In the genomic region with DNA sequence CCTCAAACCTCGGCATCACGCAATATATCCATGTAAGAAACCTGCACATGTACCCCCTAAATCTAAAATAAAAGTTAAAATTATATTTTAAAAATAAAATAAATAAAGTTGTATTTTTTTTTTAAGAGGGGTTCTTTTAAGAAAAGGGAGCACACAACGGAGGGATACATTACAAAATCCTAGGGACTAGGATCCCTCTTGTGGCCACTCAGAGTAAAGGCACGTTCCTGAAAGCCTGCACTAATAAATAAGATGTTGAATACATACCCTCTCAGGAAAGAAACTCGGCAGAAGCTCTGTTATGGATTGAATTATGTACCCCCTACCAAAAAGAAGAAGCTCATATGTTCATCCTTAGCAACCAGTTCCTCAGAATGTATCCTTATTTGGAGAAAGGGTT, we compare ENCODE assay signal across 8 cellular contexts. TPM values are rescaled to one million over a fixed set of nuclear protein-coding genes. Genes with fewer than 3 reads are reported as not detected.
DNase-seq lines count a peak whose midpoint lies in the region; ATAC-seq and TF ChIP-seq lines count a peak whose summit lies in the region.

No MANE protein-coding gene starts in this region.

- ATAC-seq in GM21423 (IDR thresholded peaks at IDR 0.05; ENCODE audit: unreplicated experiment), result peak; percentile 56
- no peak for ATAC-seq in psoas muscle
- no peak for ATAC-seq in HG03196 (IDR thresholded peaks at IDR 0.05; ENCODE audit: unreplicated experiment)
- no peak for ATAC-seq in GM21786 (IDR thresholded peaks at IDR 0.05; ENCODE audit: unreplicated experiment)

- H3K27me3 ChIP-seq in psoas muscle (ENCODE audit: insufficient read depth in 3 of 3, low read length in 2 of 3), result no peaks in the 10 kb centered on the region

- H3K36me3 ChIP-seq in psoas muscle (ENCODE audit: insufficient read depth in 1 of 2, low read depth in 1 of 2), result no peaks in the 10 kb centered on the region

- DNase-seq in EH (ENCODE audit: low read depth), result peak; percentile 29
- peak; percentile 41 for DNase-seq in NCI-H2227 treated with DMSO at 0.1 percent for 48 hours (lab: John Stamatoyannopoulos, UW)
- peak; percentile 42 for DNase-seq in dermis blood vessel endothelial cell
- no peak for DNase-seq in psoas muscle
- no peak for DNase-seq in NCI-H774 (lab: John Stamatoyannopoulos, UW)

- peak; percentile 43 for TF ChIP-seq CTCF in psoas muscle (IDR thresholded peaks at IDR 0.05)

- 42 to 45% (median 43%) methylated on average over 5 of the region's 5 CpGs for WGBS in psoas muscle, 3 donors

- H3K27ac ChIP-seq in psoas muscle, result no peak overlapping the region

- H3K4me1 ChIP-seq in psoas muscle, result no peaks in the 10 kb centered on the region

- no peak overlapping the region for H3K4me3 ChIP-seq in psoas muscle

- intact Hi-C loops in psoas muscle (cut with DNase I), result no loop called here

- H3K9me3 ChIP-seq in psoas muscle, result no peaks in the 10 kb centered on the region

RNA-seq across cellular contexts. Expression of a gene that starts 50.9 kb away (rescaled TPM):
- total RNA-seq in dermis blood vessel endothelial cell, result 127 and 222 TPM in 2 replicates
- 10 to 100 TPM; 15.4 to 31.8 (median 23.9) TPM for total RNA-seq in psoas muscle
- polyA plus RNA-seq in psoas muscle, result 100 to 1,000 TPM in 1 of 3 donors, 10 to 100 TPM in 2; 33.0 to 103 (median 36.6) TPM

Comparison
In these comparisons a context has a peak if more than half of its experiments do, and no peak if none do; other contexts are left out.
1. DNase-seq: peak in EH (single experiment), NCI-H2227 treated with DMSO at 0.1 percent for 48 hours (single experiment) and dermis blood vessel endothelial cell (single experiment); none in psoas muscle (0 of 2) and NCI-H774 (single experiment).